Comparison of ENCODE assay signal across 26 cellular contexts in genomic region chr5:3337812-3338541, GRCh38.
"Had no signal": no experiment of that assay in that cellular context is flagged by ENCODE, and none has a peak within 500 bp of the region (broad histone marks: within the 10 kb centered on the region; RNA-seq: fewer than 3 reads in every experiment).

No MANE protein-coding gene starts in this region.

- H3K4me3 Mint-ChIP-seq: immature natural killer cell; mesothelial cell of epicardium; naive B cell; natural killer cell; nephron progenitor cell; neural progenitor cell; stimulated activated naive B cell treated with anti-CD40 and anti-IgM and Interleukin-4, amounts not matched to agents 10 μg/mL and 1 μg/mL and 100 μg/mL, for 72 hours; stimulated activated naive CD8-positive, alpha-beta T cell treated with anti-CD3 and anti-CD28 coated beads, Interleukin-15, Interleukin-2, amounts not matched to agents 100 ng/mL and 50 ng/mL, for 24 hours; type B pancreatic cell had no signal

- H3K4me3 ChIP-seq: heart left ventricle, left ventricle myocardium inferior, lung, neural progenitor cell, ovary, right atrium auricular region, right lobe of liver, skin epidermis, tibial nerve, uterus had no signal

- H3K9me3 Mint-ChIP-seq: mesothelial cell of epicardium; natural killer cell; nephron progenitor cell; stimulated activated naive CD8-positive, alpha-beta T cell treated with anti-CD3 and anti-CD28 coated beads, Interleukin-15, Interleukin-2, amounts not matched to agents 100 ng/mL and 50 ng/mL, for 24 hours; type B pancreatic cell had no signal

- H3K36me3 Mint-ChIP-seq: immature natural killer cell; mesothelial cell of epicardium; naive B cell; natural killer cell; neural progenitor cell; stimulated activated naive B cell treated with anti-CD40 and anti-IgM and Interleukin-4, amounts not matched to agents 10 μg/mL and 1 μg/mL and 100 μg/mL, for 72 hours; type B pancreatic cell had no signal

- H3K4me1 ChIP-seq: heart left ventricle, left ventricle myocardium inferior, neural progenitor cell, right atrium auricular region, right lobe of liver, tibial nerve, uterus had no signal

- H3K27ac Mint-ChIP-seq: immature natural killer cell; mesothelial cell of epicardium; naive B cell; natural killer cell; nephron progenitor cell; neural progenitor cell; progenitor cell of endocrine pancreas; stimulated activated naive B cell treated with anti-CD40 and anti-IgM and Interleukin-4, amounts not matched to agents 10 μg/mL and 1 μg/mL and 100 μg/mL, for 72 hours; stimulated activated naive CD8-positive, alpha-beta T cell treated with anti-CD3 and anti-CD28 coated beads, Interleukin-15, Interleukin-2, amounts not matched to agents 100 ng/mL and 50 ng/mL, for 24 hours; type B pancreatic cell had no signal

- FAIRE-seq: islet of Langerhans had no signal

- H3K9ac ChIP-seq: neural progenitor cell had no signal

- ATAC-seq: heart left ventricle; natural killer cell; right lobe of liver; stimulated activated naive B cell treated with anti-CD40 and anti-IgM and Interleukin-4, amounts not matched to agents 10 μg/mL and 1 μg/mL and 100 μg/mL, for 72 hours had no signal

- DNase-seq: hypothalamus; immature natural killer cell; left ventricle myocardium inferior; mesendoderm; naive B cell; natural killer cell; nephron progenitor cell; ovary; stimulated activated CD4-positive, alpha-beta T cell treated with anti-CD3 and anti-CD28 coated beads, Interleukin-12 subunit alpha, Interleukin-12 subunit beta, amount 100 ng/mL, for 4 hours; stimulated activated CD4-positive, alpha-beta T cell treated with anti-CD3 and anti-CD28 coated beads, Interleukin-15, amount 100 ng/mL, for 24 hours; stimulated activated CD4-positive, alpha-beta T cell treated with anti-CD3 and anti-CD28 coated beads, Interleukin-4, amount 100 ng/mL, for 24 hours; stimulated activated naive B cell treated with anti-CD40 and anti-IgM and Interleukin-4, amounts not matched to agents 10 μg/mL and 1 μg/mL and 100 μg/mL, for 72 hours; substantia nigra; uterus had no signal

- H3K4me1 Mint-ChIP-seq: immature natural killer cell; mesothelial cell of epicardium; naive B cell; natural killer cell; nephron progenitor cell; neural progenitor cell; stimulated activated naive B cell treated with anti-CD40 and anti-IgM and Interleukin-4, amounts not matched to agents 10 μg/mL and 1 μg/mL and 100 μg/mL, for 72 hours had no signal

- H3K27ac ChIP-seq: heart left ventricle, left ventricle myocardium inferior, neural progenitor cell, ovary, right atrium auricular region, right lobe of liver, skin epidermis, tibial nerve, uterus had no signal

- H3K36me3 ChIP-seq: heart left ventricle, left ventricle myocardium inferior, neural progenitor cell, ovary, right atrium auricular region, right lobe of liver, tibial nerve, uterus had no signal

- H3K27me3 Mint-ChIP-seq: naive B cell; stimulated activated naive B cell treated with anti-CD40 and anti-IgM and Interleukin-4, amounts not matched to agents 10 μg/mL and 1 μg/mL and 100 μg/mL, for 72 hours; stimulated activated naive CD8-positive, alpha-beta T cell treated with anti-CD3 and anti-CD28 coated beads, Interleukin-15, Interleukin-2, amounts not matched to agents 100 ng/mL and 50 ng/mL, for 24 hours had no signal

- H3K9me3 ChIP-seq: heart left ventricle, left ventricle myocardium inferior, ovary, right atrium auricular region, right lobe of liver, uterus had no signal

- H3K27me3 ChIP-seq: neural progenitor cell, ovary, right atrium auricular region, right lobe of liver, tibial nerve, uterus had no signal
